ENCODE assay signal across 1 cellular context in the genomic region with DNA sequence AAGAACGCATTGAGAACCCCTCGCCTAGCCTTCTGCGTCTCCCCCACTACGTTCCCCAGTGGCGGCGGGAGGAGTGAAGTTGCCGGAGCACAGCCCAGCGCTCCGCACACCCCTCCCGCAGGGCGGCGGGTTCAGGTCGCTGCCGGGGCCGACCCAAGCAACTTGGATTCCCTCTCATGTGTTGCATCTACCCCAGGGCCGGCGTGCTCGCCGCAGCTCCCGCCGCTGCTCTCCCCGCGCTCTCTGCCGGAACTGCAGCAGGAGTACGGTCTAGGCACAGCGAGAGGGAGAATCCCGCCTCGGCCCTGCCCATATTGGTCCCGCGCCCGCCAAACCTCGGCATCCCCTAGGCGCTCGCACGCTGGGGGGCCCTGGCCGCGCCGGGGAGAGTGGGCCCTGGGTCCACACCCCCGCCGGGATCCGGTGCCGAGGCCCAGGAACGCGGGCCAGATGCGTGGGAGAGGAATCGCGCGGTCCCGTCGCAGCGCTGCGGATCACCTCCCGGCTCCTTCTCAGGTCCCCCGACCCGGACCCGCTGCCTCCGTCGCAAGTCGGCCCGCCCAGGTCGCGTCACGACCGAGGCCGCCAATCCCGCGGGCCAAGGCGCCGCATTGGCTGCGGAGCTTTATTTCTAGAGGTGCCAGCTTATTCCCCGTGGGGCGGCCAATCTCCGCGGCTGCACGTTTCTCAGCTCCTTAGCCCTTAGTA.
TF ChIP-seq lines count a peak whose summit lies in the region.

No MANE protein-coding gene starts in this region.

TF ChIP-seq in HepG2, 621 proteins besides CTCF, POLR2A, EP300 and RAD21 (continued from another document and continues in another):
- TF ChIP-seq, protein P1, sequence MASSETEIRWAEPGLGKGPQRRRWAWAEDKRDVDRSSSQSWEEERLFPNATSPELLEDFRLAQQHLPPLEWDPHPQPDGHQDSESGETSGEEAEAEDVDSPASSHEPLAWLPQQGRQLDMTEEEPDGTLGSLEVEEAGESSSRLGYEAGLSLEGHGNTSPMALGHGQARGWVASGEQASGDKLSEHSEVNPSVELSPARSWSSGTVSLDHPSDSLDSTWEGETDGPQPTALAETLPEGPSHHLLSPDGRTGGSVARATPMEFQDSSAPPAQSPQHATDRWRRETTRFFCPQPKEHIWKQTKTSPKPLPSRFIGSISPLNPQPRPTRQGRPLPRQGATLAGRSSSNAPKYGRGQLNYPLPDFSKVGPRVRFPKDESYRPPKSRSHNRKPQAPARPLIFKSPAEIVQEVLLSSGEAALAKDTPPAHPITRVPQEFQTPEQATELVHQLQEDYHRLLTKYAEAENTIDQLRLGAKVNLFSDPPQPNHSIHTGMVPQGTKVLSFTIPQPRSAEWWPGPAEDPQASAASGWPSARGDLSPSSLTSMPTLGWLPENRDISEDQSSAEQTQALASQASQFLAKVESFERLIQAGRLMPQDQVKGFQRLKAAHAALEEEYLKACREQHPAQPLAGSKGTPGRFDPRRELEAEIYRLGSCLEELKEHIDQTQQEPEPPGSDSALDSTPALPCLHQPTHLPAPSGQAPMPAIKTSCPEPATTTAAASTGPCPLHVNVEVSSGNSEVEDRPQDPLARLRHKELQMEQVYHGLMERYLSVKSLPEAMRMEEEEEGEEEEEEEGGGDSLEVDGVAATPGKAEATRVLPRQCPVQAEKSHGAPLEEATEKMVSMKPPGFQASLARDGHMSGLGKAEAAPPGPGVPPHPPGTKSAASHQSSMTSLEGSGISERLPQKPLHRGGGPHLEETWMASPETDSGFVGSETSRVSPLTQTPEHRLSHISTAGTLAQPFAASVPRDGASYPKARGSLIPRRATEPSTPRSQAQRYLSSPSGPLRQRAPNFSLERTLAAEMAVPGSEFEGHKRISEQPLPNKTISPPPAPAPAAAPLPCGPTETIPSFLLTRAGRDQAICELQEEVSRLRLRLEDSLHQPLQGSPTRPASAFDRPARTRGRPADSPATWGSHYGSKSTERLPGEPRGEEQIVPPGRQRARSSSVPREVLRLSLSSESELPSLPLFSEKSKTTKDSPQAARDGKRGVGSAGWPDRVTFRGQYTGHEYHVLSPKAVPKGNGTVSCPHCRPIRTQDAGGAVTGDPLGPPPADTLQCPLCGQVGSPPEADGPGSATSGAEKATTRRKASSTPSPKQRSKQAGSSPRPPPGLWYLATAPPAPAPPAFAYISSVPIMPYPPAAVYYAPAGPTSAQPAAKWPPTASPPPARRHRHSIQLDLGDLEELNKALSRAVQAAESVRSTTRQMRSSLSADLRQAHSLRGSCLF (CRISPR knock-in tag; IDR thresholded peaks at IDR 0.05; ENCODE audit: borderline replicate concordance), result no peak
- TF ChIP-seq, protein P2, sequence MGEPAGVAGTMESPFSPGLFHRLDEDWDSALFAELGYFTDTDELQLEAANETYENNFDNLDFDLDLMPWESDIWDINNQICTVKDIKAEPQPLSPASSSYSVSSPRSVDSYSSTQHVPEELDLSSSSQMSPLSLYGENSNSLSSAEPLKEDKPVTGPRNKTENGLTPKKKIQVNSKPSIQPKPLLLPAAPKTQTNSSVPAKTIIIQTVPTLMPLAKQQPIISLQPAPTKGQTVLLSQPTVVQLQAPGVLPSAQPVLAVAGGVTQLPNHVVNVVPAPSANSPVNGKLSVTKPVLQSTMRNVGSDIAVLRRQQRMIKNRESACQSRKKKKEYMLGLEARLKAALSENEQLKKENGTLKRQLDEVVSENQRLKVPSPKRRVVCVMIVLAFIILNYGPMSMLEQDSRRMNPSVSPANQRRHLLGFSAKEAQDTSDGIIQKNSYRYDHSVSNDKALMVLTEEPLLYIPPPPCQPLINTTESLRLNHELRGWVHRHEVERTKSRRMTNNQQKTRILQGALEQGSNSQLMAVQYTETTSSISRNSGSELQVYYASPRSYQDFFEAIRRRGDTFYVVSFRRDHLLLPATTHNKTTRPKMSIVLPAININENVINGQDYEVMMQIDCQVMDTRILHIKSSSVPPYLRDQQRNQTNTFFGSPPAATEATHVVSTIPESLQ (CRISPR knock-in tag; conservative IDR thresholded peaks at IDR 0.05), result no peak
- no peak for TF ChIP-seq EED (CRISPR knock-in tag; IDR thresholded peaks at IDR 0.05)
- TF ChIP-seq, protein P3, sequence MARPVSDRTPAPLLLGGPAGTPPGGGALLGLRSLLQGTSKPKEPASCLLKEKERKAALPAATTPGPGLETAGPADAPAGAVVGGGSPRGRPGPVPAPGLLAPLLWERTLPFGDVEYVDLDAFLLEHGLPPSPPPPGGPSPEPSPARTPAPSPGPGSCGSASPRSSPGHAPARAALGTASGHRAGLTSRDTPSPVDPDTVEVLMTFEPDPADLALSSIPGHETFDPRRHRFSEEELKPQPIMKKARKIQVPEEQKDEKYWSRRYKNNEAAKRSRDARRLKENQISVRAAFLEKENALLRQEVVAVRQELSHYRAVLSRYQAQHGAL (CRISPR knock-in tag; IDR thresholded peaks at IDR 0.05; ENCODE audit: not compliant biosample characterization), result no peak
- TF ChIP-seq ZZZ3 (CRISPR knock-in tag; IDR thresholded peaks at IDR 0.05; ENCODE audit: borderline replicate concordance), result no peak
- 0 out of 2 replicates have a peak, but pooled peaks have one; percentile 43 for TF ChIP-seq ZNF589 (CRISPR knock-in tag; conservative IDR thresholded peaks at IDR 0.05)
- TF ChIP-seq, protein P4, sequence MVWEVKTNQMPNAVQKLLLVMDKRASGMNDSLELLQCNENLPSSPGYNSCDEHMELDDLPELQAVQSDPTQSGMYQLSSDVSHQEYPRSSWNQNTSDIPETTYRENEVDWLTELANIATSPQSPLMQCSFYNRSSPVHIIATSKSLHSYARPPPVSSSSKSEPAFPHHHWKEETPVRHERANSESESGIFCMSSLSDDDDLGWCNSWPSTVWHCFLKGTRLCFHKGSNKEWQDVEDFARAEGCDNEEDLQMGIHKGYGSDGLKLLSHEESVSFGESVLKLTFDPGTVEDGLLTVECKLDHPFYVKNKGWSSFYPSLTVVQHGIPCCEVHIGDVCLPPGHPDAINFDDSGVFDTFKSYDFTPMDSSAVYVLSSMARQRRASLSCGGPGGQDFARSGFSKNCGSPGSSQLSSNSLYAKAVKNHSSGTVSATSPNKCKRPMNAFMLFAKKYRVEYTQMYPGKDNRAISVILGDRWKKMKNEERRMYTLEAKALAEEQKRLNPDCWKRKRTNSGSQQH (CRISPR knock-in tag; IDR thresholded peaks at IDR 0.05; ENCODE audit: low read depth), result peak; percentile 80; the same call in 1 of the 2 replicates
- TF ChIP-seq, protein P5, sequence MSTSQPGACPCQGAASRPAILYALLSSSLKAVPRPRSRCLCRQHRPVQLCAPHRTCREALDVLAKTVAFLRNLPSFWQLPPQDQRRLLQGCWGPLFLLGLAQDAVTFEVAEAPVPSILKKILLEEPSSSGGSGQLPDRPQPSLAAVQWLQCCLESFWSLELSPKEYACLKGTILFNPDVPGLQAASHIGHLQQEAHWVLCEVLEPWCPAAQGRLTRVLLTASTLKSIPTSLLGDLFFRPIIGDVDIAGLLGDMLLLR (CRISPR knock-in tag; IDR thresholded peaks at IDR 0.05), result no peak
- 0 out of 2 replicates have a peak, but pooled peaks have one; percentile 34 for TF ChIP-seq GLI4 (CRISPR knock-in tag; IDR thresholded peaks at IDR 0.05; ENCODE audit: borderline replicate concordance)
- TF ChIP-seq ZBTB7A (CRISPR knock-in tag; IDR thresholded peaks at IDR 0.05), result no peak
- no peak for TF ChIP-seq FOXM1 (CRISPR knock-in tag; IDR thresholded peaks at IDR 0.05)
- TF ChIP-seq SRY (CRISPR knock-in tag; IDR thresholded peaks at IDR 0.05), result peak; percentile 46; the same call in 1 of the 2 replicates
- TF ChIP-seq BHLHE40 (IDR thresholded peaks at IDR 0.05; ENCODE audit: low read length), result no peak; the same call in 1 of the 2 replicates
- no peak for TF ChIP-seq ZNF614 (CRISPR knock-in tag; IDR thresholded peaks at IDR 0.05; ENCODE audit: borderline replicate concordance)
- TF ChIP-seq MAFK (conservative IDR thresholded peaks at IDR 0.05 in 1 of 2, IDR thresholded peaks at IDR 0.05 in 1 of 2; ENCODE audit: low read length in 2 of 2), result no peak
- TF ChIP-seq, protein P6, sequence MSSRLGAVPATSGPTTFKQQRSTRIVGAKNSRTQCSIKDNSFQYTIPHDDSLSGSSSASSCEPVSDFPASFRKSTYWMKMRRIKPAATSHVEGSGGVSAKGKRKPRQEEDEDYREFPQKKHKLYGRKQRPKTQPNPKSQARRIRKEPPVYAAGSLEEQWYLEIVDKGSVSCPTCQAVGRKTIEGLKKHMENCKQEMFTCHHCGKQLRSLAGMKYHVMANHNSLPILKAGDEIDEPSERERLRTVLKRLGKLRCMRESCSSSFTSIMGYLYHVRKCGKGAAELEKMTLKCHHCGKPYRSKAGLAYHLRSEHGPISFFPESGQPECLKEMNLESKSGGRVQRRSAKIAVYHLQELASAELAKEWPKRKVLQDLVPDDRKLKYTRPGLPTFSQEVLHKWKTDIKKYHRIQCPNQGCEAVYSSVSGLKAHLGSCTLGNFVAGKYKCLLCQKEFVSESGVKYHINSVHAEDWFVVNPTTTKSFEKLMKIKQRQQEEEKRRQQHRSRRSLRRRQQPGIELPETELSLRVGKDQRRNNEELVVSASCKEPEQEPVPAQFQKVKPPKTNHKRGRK (CRISPR knock-in tag; IDR thresholded peaks at IDR 0.05), result no peak
- TF ChIP-seq, protein P7, sequence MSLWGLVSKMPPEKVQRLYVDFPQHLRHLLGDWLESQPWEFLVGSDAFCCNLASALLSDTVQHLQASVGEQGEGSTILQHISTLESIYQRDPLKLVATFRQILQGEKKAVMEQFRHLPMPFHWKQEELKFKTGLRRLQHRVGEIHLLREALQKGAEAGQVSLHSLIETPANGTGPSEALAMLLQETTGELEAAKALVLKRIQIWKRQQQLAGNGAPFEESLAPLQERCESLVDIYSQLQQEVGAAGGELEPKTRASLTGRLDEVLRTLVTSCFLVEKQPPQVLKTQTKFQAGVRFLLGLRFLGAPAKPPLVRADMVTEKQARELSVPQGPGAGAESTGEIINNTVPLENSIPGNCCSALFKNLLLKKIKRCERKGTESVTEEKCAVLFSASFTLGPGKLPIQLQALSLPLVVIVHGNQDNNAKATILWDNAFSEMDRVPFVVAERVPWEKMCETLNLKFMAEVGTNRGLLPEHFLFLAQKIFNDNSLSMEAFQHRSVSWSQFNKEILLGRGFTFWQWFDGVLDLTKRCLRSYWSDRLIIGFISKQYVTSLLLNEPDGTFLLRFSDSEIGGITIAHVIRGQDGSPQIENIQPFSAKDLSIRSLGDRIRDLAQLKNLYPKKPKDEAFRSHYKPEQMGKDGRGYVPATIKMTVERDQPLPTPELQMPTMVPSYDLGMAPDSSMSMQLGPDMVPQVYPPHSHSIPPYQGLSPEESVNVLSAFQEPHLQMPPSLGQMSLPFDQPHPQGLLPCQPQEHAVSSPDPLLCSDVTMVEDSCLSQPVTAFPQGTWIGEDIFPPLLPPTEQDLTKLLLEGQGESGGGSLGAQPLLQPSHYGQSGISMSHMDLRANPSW (CRISPR knock-in tag; IDR thresholded peaks at IDR 0.05; ENCODE audit: borderline replicate concordance), result no peak
- no peak for TF ChIP-seq ZFP37 (CRISPR knock-in tag; IDR thresholded peaks at IDR 0.05; ENCODE audit: borderline replicate concordance)
- TF ChIP-seq, protein P8, sequence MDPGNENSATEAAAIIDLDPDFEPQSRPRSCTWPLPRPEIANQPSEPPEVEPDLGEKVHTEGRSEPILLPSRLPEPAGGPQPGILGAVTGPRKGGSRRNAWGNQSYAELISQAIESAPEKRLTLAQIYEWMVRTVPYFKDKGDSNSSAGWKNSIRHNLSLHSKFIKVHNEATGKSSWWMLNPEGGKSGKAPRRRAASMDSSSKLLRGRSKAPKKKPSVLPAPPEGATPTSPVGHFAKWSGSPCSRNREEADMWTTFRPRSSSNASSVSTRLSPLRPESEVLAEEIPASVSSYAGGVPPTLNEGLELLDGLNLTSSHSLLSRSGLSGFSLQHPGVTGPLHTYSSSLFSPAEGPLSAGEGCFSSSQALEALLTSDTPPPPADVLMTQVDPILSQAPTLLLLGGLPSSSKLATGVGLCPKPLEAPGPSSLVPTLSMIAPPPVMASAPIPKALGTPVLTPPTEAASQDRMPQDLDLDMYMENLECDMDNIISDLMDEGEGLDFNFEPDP (CRISPR knock-in tag; conservative IDR thresholded peaks at IDR 0.05), result no peak
- TF ChIP-seq ZNF12 (CRISPR knock-in tag; IDR thresholded peaks at IDR 0.05), result no peak
- TF ChIP-seq, protein P9, sequence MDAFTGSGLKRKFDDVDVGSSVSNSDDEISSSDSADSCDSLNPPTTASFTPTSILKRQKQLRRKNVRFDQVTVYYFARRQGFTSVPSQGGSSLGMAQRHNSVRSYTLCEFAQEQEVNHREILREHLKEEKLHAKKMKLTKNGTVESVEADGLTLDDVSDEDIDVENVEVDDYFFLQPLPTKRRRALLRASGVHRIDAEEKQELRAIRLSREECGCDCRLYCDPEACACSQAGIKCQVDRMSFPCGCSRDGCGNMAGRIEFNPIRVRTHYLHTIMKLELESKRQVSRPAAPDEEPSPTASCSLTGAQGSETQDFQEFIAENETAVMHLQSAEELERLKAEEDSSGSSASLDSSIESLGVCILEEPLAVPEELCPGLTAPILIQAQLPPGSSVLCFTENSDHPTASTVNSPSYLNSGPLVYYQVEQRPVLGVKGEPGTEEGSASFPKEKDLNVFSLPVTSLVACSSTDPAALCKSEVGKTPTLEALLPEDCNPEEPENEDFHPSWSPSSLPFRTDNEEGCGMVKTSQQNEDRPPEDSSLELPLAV (CRISPR knock-in tag; conservative IDR thresholded peaks at IDR 0.05; ENCODE audit: low read depth), result no peak
- TF ChIP-seq, protein P10, sequence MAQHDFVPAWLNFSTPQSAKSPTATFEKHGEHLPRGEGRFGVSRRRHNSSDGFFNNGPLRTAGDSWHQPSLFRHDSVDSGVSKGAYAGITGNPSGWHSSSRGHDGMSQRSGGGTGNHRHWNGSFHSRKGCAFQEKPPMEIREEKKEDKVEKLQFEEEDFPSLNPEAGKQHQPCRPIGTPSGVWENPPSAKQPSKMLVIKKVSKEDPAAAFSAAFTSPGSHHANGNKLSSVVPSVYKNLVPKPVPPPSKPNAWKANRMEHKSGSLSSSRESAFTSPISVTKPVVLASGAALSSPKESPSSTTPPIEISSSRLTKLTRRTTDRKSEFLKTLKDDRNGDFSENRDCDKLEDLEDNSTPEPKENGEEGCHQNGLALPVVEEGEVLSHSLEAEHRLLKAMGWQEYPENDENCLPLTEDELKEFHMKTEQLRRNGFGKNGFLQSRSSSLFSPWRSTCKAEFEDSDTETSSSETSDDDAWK (CRISPR knock-in tag; IDR thresholded peaks at IDR 0.05), result no peak
- TF ChIP-seq, protein P11, sequence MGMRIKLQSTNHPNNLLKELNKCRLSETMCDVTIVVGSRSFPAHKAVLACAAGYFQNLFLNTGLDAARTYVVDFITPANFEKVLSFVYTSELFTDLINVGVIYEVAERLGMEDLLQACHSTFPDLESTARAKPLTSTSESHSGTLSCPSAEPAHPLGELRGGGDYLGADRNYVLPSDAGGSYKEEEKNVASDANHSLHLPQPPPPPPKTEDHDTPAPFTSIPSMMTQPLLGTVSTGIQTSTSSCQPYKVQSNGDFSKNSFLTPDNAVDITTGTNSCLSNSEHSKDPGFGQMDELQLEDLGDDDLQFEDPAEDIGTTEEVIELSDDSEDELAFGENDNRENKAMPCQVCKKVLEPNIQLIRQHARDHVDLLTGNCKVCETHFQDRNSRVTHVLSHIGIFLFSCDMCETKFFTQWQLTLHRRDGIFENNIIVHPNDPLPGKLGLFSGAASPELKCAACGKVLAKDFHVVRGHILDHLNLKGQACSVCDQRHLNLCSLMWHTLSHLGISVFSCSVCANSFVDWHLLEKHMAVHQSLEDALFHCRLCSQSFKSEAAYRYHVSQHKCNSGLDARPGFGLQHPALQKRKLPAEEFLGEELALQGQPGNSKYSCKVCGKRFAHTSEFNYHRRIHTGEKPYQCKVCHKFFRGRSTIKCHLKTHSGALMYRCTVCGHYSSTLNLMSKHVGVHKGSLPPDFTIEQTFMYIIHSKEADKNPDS (CRISPR knock-in tag; IDR thresholded peaks at IDR 0.05), result no peak
